Comparison of ENCODE assay signal across 5 cellular contexts in the genomic region with DNA sequence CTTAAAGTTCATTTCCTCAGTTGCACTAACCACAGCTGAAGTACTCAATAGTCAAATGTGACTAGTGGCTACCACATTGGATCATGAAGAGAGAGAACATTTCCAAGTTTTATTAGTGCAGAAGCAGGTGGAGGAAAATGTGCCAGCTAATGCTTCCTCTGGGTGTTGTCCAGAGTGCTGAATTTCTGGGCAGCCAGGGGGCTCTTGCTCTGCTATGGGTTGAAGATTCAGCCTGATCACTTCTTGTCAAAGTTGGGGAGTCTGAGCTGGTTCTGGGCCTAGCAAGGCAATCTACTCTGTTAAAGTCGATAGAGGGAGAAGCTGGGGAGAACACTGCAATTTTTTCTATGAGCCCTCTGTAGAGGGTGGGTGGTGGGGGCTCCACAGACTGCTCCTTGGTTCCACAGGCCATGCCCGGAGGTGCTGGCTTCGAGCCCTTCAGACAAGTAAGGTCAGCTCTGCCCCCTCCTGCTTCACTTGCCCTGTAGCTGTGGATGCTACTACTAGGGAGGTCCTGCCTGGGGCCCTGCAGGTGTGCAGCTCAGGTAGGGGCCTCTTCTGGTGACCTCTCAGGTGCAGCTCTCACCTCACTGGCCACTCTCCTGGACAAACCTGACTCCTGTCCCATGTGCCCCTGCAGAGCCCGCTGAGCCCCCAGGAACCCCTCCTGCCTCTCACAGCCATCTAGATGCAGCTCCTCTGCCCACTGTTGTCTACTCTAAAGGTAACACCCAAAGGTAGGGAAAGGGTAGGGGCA. TPM values are rescaled to one million over a fixed set of nuclear protein-coding genes. Genes with fewer than 3 reads are reported as not detected.
DNase-seq lines count a peak whose midpoint lies in the region; TF ChIP-seq lines count a peak whose summit lies in the region.
"Had no signal": no experiment of that assay in that cellular context is flagged by ENCODE, and none has a peak within 500 bp of the region (broad histone marks: within the 10 kb centered on the region; RNA-seq: fewer than 3 reads in every experiment).

No MANE protein-coding gene starts in this region.

- no peak for TF ChIP-seq CTCF in stomach (IDR thresholded peaks at IDR 0.05)

- H3K4me3 ChIP-seq in stomach, result no peak overlapping the region

- H3K4me1 ChIP-seq in stomach, result peaks cover 10 to 15% (median 12%) of the 10 kb centered on the region in 4 donors

- H3K27me3 ChIP-seq in stomach, result peaks cover 0 to 33% (median 0%) of the 10 kb centered on the region in 3 donors

- no peak for TF ChIP-seq EP300 in stomach (IDR thresholded peaks at IDR 0.05)

- DNase-seq in DMS 273 (lab: John Stamatoyannopoulos, UW; ENCODE audit: unreplicated experiment), result peak; percentile 71
- DNase-seq in DMS 273 treated with DMSO at 0.1 percent for 48 hours (lab: John Stamatoyannopoulos, UW), result no peak
- DNase-seq in lung microvascular endothelial cell (ENCODE audit: low read depth in 2 of 2), result peak; percentile 41 to 54
- DNase-seq in stomach, result no peak
- DNase-seq: T-helper 9 cell had no signal

- WGBS in stomach, 5 donors, result 62 to 79% (median 75%) methylated on average over 2 to 4 of the region's 4 CpGs

- H3K36me3 ChIP-seq in stomach, result peaks cover 31 to 38% (median 37%) of the 10 kb centered on the region in 4 donors

- TF ChIP-seq POLR2A in stomach (IDR thresholded peaks at IDR 0.05), result no peak

- no peaks in the 10 kb centered on the region for H3K9me3 ChIP-seq in stomach

- intact Hi-C loops in stomach (cut with DNase I; ENCODE audit: low total_unique reads), result loop anchor here (10.0 kb wide), 1 partner anchor 56 kb away; the partner anchor contains the start of gene ABCF3

- H3K27ac ChIP-seq in stomach, result no peak overlapping the region

RNA-seq across cellular contexts. Expression of gene ALG3, which starts 8.2 kb away (rescaled TPM):
- total RNA-seq in lung microvascular endothelial cell (15.5 and 20.4 TPM in 2 replicates), stomach (100 to 1,000 TPM in 1 of 5 donors, 10 to 100 TPM in 4; 17.1 to 253 (median 24.1) TPM)
- polyA plus RNA-seq in stomach, result 10 to 100 TPM; 20.9 to 22.5 (median 20.9) TPM

RNA-seq across cellular contexts. Expression of gene EEF1AKMT4, which starts 8.9 kb away (rescaled TPM):
- 3.5 and 3.6 TPM in 2 replicates for total RNA-seq in lung microvascular endothelial cell
- 10 to 100 TPM in 1 of 5 donors, 1 to 10 TPM in 2, under 1 TPM in 1, not detected in 1; 0.73 to 18.5 (median 4.2) TPM for total RNA-seq in stomach
- polyA plus RNA-seq in stomach, result 1 to 10 TPM; 4.4 to 6.5 (median 6.4) TPM

RNA-seq across cellular contexts. Expression of gene VWA5B2, which starts 11.2 kb away (rescaled TPM):
- under 0.01 TPM in 1 of 2 replicates, not detected in the other for total RNA-seq in lung microvascular endothelial cell
- total RNA-seq in stomach, result 10 to 100 TPM in 2 of 5 donors, 1 to 10 TPM in 2, under 1 TPM in 1; under 0.01 to 100.0 (median 2.4) TPM
- polyA plus RNA-seq in stomach, result 1 to 10 TPM; 1.6 to 3.5 (median 2.4) TPM

RNA-seq across cellular contexts. Expression of gene CAMK2N2, which starts 20.8 kb away (rescaled TPM):
- total RNA-seq in lung microvascular endothelial cell (not detected in 2 replicates), stomach (not detected)
- polyA plus RNA-seq in stomach, result 1 to 10 TPM in 1 of 3 donors, under 1 TPM in 2; 0.58 to 1.2 (median 0.68) TPM

RNA-seq across cellular contexts. Expression of gene ECE2, which starts 35.3 kb away (rescaled TPM):
- total RNA-seq in lung microvascular endothelial cell (not detected in 2 replicates), stomach (1 to 10 TPM in 1 of 5 donors, under 1 TPM in 1, not detected in 3; 0.45 to 2.9 TPM)
- polyA plus RNA-seq in stomach, result not detected

Comparison
In these comparisons a context has a peak if more than half of its experiments do, and no peak if none do; other contexts are left out.
1. DNase-seq: peak in DMS 273 (single experiment) and lung microvascular endothelial cell (2 of 2); none in DMS 273 treated with DMSO at 0.1 percent for 48 hours (single experiment) and stomach (single experiment).